ENCODE assay signal across 24 cellular contexts in the genomic region with DNA sequence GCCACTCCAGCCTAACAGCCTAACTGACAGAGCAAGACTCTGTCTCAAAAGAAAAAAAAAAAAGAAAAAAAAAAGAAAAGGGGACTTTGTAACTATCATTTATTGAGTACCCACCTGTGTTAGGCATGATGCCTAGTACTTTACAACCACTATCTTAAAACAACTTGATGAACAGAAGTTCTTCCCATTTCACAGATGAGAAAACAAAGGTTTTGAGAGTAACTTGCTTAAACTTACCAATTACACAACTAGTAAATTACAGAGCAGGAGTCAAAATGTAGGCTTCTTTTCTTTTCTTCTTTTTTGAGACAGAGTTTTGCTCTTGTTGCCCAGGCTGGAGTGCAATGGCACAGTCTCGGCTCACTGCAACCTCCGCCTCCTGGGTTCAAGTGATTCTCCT.
"Had no signal": no experiment of that assay in that cellular context is flagged by ENCODE, and none has a peak within 500 bp of the region (broad histone marks: within the 10 kb centered on the region; RNA-seq: fewer than 3 reads in every experiment).

No MANE protein-coding gene starts in this region.

- H3K9me3 Mint-ChIP-seq: activated CD4-positive, alpha-beta memory T cell treated with anti-CD3 and anti-CD28 coated beads, Interleukin-2, amount 10 ng/mL, durations not matched to agents 7 days and 5 days; activated naive CD8-positive, alpha-beta T cell treated with anti-CD3 and anti-CD28 coated beads, Interleukin-2, amount 50 U/mL, for 24 hours; activated T-helper 1 cell treated with anti-CD3 and anti-CD28 coated beads, Interleukin-12 subunit alpha, Interleukin-12 subunit beta, Interleukin-2, Interleukin-4 antibody, amounts not matched to agents 30 ng/mL and 10 ng/mL and 1 ng/mL, durations not matched to agents 14 hours and 24 hours and 36 hours; endodermal cell; stimulated activated effector memory CD8-positive, alpha-beta T cell treated with anti-CD3 and anti-CD28 coated beads, Interleukin-12 subunit alpha, Interleukin-12 subunit beta, amount 100 ng/mL, for 72 hours; T-helper 1 cell treated with Interleukin-12 subunit alpha and Interleukin-12 subunit beta and Interleukin-4 antibody, amounts not matched to agents 30 μg/mL and 1 μg/mL, for 36 hours had no signal

- H3K9me3 ChIP-seq: esophagus squamous epithelium, gastroesophageal sphincter, pancreas, stomach, uterus had no signal

- FAIRE-seq: islet of Langerhans, pancreas had no signal

- H3K27ac Mint-ChIP-seq: activated CD4-positive, alpha-beta memory T cell treated with anti-CD3 and anti-CD28 coated beads, Interleukin-2, amount 10 ng/mL, durations not matched to agents 7 days and 5 days; activated T-helper 1 cell treated with anti-CD3 and anti-CD28 coated beads, Interleukin-12 subunit alpha, Interleukin-12 subunit beta, Interleukin-2, Interleukin-4 antibody, amounts not matched to agents 30 ng/mL and 10 ng/mL and 1 ng/mL, durations not matched to agents 14 hours and 24 hours and 36 hours; endodermal cell; stimulated activated effector memory CD8-positive, alpha-beta T cell treated with anti-CD3 and anti-CD28 coated beads, Interleukin-12 subunit alpha, Interleukin-12 subunit beta, amount 100 ng/mL, for 72 hours; T-helper 1 cell treated with Interleukin-12 subunit alpha and Interleukin-12 subunit beta and Interleukin-4 antibody, amounts not matched to agents 30 μg/mL and 1 μg/mL, for 36 hours had no signal

- H3K27me3 Mint-ChIP-seq: activated CD4-positive, alpha-beta memory T cell treated with anti-CD3 and anti-CD28 coated beads, Interleukin-2, amount 10 ng/mL, durations not matched to agents 7 days and 5 days; activated naive CD8-positive, alpha-beta T cell treated with anti-CD3 and anti-CD28 coated beads, Interleukin-2, amount 50 U/mL, for 24 hours had no signal

- H3K4me3 ChIP-seq: coronary artery, esophagus squamous epithelium, gastroesophageal sphincter, pancreas, skin epidermis, stomach, uterus had no signal

- H3K27ac ChIP-seq: coronary artery, esophagus squamous epithelium, pancreas, uterus had no signal

- DNase-seq: activated CD4-positive, alpha-beta memory T cell treated with anti-CD3 and anti-CD28 coated beads, Interleukin-2, amount 10 ng/mL, durations not matched to agents 7 days and 5 days; activated CD4-positive, alpha-beta T cell treated with anti-CD3 and anti-CD28 coated beads for 48 hours; activated gamma-delta T cell; activated naive CD4-positive, alpha-beta T cell treated with anti-CD3 and anti-CD28 coated beads, Interleukin-2, amount 50 U/mL, for 16 hours; activated naive CD8-positive, alpha-beta T cell treated with anti-CD3 and anti-CD28 coated beads, Interleukin-2, amount 50 U/mL, for 24 hours; cerebellar nuclear complex; endodermal cell; esophagus squamous epithelium; head of caudate nucleus; hypothalamus; mesenchymal stem cell; pancreas; right cardiac atrium; stimulated activated CD4-positive, alpha-beta T cell treated with anti-CD3 and anti-CD28 coated beads, Interleukin-2, amount 100 ng/mL, for 24 hours; stomach; trophoblast cell; uterus had no signal

- H3K27me3 ChIP-seq: esophagus squamous epithelium, gastroesophageal sphincter, pancreas, stomach, uterus had no signal

- H3K4me3 Mint-ChIP-seq: activated CD4-positive, alpha-beta memory T cell treated with anti-CD3 and anti-CD28 coated beads, Interleukin-2, amount 10 ng/mL, durations not matched to agents 7 days and 5 days; activated naive CD8-positive, alpha-beta T cell treated with anti-CD3 and anti-CD28 coated beads, Interleukin-2, amount 50 U/mL, for 24 hours; activated T-helper 1 cell treated with anti-CD3 and anti-CD28 coated beads, Interleukin-12 subunit alpha, Interleukin-12 subunit beta, Interleukin-2, Interleukin-4 antibody, amounts not matched to agents 30 ng/mL and 10 ng/mL and 1 ng/mL, durations not matched to agents 14 hours and 24 hours and 36 hours; endodermal cell; stimulated activated effector memory CD8-positive, alpha-beta T cell treated with anti-CD3 and anti-CD28 coated beads, Interleukin-12 subunit alpha, Interleukin-12 subunit beta, amount 100 ng/mL, for 72 hours; T-helper 1 cell treated with Interleukin-12 subunit alpha and Interleukin-12 subunit beta and Interleukin-4 antibody, amounts not matched to agents 30 μg/mL and 1 μg/mL, for 36 hours had no signal

- ATAC-seq: activated naive CD8-positive, alpha-beta T cell treated with anti-CD3 and anti-CD28 coated beads, Interleukin-2, amount 50 U/mL, for 24 hours; gastroesophageal sphincter; pancreas; right cardiac atrium; stimulated activated effector memory CD8-positive, alpha-beta T cell treated with anti-CD3 and anti-CD28 coated beads, Interleukin-12 subunit alpha, Interleukin-12 subunit beta, amount 100 ng/mL, for 72 hours had no signal

- H3K36me3 ChIP-seq: esophagus squamous epithelium, gastroesophageal sphincter, pancreas, stomach, uterus had no signal
